Comparison of ENCODE assay signal across 9 cellular contexts in the genomic region with DNA sequence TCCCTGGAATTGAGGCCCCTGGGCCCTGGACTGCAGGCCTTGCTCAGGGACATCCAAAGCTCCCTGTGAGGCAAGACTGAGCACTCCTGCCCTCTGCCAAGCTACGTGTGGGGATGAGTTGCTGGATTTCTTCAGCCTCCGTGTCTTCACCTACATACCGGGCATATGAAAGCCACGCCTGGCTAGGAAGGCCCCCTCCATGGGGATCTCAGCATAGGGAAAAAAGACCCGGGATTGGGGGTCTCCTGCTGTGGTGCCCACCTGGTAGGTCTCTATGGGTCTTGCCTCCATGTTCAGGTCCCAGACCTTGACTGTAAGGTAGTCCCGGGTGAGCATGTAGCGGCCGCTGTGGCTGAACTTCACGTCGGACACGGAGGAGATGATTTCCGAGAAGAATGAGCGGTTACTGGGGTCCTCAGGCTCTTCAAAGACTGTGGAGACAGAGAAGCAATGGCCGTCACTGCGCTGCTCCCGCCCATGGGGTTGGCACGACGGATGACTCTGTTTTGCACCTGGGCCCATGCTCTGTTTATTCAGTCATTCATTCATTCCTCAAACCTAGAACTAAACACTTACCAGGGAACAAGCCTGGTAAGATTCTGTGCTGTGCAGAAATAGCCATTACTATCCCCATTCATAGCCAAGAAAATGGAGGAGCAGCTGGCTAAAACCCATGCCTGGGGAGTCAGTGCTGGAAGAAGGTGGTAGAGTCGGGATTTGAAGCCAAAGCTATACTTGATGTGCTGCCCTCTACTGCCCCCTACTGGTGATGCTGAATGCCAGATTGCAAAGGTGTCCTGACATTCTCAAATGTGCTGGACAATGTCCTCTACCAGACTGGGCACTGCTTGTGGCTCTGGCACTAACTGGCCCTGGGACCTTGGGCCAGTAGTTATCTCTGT.
A peak's percentile ranks its signal among the peaks of the same experiment; 100 is the strongest.
DNase-seq lines count a peak whose midpoint lies in the region; ATAC-seq and TF ChIP-seq lines count a peak whose summit lies in the region.
"Had no signal": no experiment of that assay in that cellular context is flagged by ENCODE, and none has a peak within 500 bp of the region (broad histone marks: within the 10 kb centered on the region; RNA-seq: fewer than 3 reads in every experiment).

No MANE protein-coding gene starts in this region.

- intact Hi-C loops in left ventricle myocardium inferior (cut with micrococcal nuclease) = no loop called here

- H3K4me3 ChIP-seq in BE2C (ENCODE audit: low read depth, low read length) (no peak overlapping the region), GM06990 (replicated peaks; ENCODE audit: low read depth, low read length) (no peak overlapping the region), left ventricle myocardium inferior (no peak overlapping the region), suprapubic skin (no peak overlapping the region)
- H3K4me3 ChIP-seq: ascending aorta had no signal

- H3K36me3 ChIP-seq in BE2C (no peaks in the 10 kb centered on the region), GM06990 (ENCODE audit: control insufficient read depth, insufficient read depth, low read length) (no peaks in the 10 kb centered on the region), left ventricle myocardium inferior (no peaks in the 10 kb centered on the region), suprapubic skin (peaks cover 5% of the 10 kb centered on the region)
- H3K36me3 ChIP-seq: ascending aorta had no signal

- H3K27ac ChIP-seq in RWPE1 (no peak overlapping the region), left ventricle myocardium inferior (replicated peaks) (no peak overlapping the region), suprapubic skin (no peak overlapping the region)
- H3K27ac ChIP-seq: ascending aorta had no signal

- H3K9me3 ChIP-seq in BE2C (no peaks in the 10 kb centered on the region), left ventricle myocardium inferior (replicated peaks) (peaks cover 10% of the 10 kb centered on the region), suprapubic skin (no peaks in the 10 kb centered on the region)
- H3K9me3 ChIP-seq: ascending aorta had no signal

- no peaks in the 10 kb centered on the region for H3K4me1 ChIP-seq in BE2C
- H3K4me1 ChIP-seq in left ventricle myocardium inferior = no peaks in the 10 kb centered on the region
- H3K4me1 ChIP-seq in suprapubic skin = no peaks in the 10 kb centered on the region
- H3K4me1 ChIP-seq: ascending aorta had no signal

- TF ChIP-seq CTCF in BE2C (IDR thresholded peaks at IDR 0.05; ENCODE audit: low read depth, low read length) = peak; percentile 83
- peak; percentile 75 for TF ChIP-seq CTCF in GM06990 (IDR thresholded peaks at IDR 0.05; ENCODE audit: insufficient read depth, low read length, poor library complexity, severe bottlenecking)
- TF ChIP-seq CTCF in RWPE1 (conservative IDR thresholded peaks at IDR 0.05; ENCODE audit: low read depth) = peak; percentile 33
- TF ChIP-seq CTCF in left ventricle myocardium inferior (IDR thresholded peaks at IDR 0.05; ENCODE audit: borderline replicate concordance) = peak; percentile 34
- peak in 1 of 2 donors; percentile 21 for TF ChIP-seq CTCF in suprapubic skin (IDR thresholded peaks at IDR 0.05)

- H3K27me3 ChIP-seq in BE2C (no peaks in the 10 kb centered on the region), GM06990 (replicated peaks; ENCODE audit: control insufficient read depth, insufficient read depth, low read length) (peaks cover under 1% of the 10 kb centered on the region; the same call in 1 of the 2 replicates), left ventricle myocardium inferior (ENCODE audit: low read depth) (peaks cover 65% of the 10 kb centered on the region), suprapubic skin (peaks cover 38% of the 10 kb centered on the region)
- H3K27me3 ChIP-seq: ascending aorta had no signal

- TF ChIP-seq EP300 in suprapubic skin (IDR thresholded peaks at IDR 0.05) = no peak

- TF ChIP-seq POLR2A in suprapubic skin (IDR thresholded peaks at IDR 0.05) = no peak

- CTCF ChIA-PET in RWPE1 (lab: Yijun Ruan, JAX) = interaction anchor here (0.6 kb wide), 1 partner anchor 213 kb away, joined by 4 read pairs; no protein-coding TSS in a partner anchor

- WGBS in suprapubic skin = 93% methylated on average over 16 of the region's 19 CpGs

- POLR2A ChIA-PET in RWPE1 (lab: Yijun Ruan, JAX; ENCODE audit: low non-redundant PET) = no interaction called here

- no peak for ATAC-seq in GM19463 (IDR thresholded peaks at IDR 0.05; ENCODE audit: unreplicated experiment)

- DNase-seq in BE2C = peak; percentile 45
- DNase-seq in GM06990 (ENCODE audit: extremely low read depth, insufficient read length) = no peak
- no peak for DNase-seq in RWPE1 (ENCODE audit: low spot score)
- DNase-seq in left ventricle myocardium inferior = no peak
- DNase-seq in NCI-H1417 treated with DMSO at 0.1 percent for 48 hours (lab: John Stamatoyannopoulos, UW) = no peak
- no peak for DNase-seq in NCI-H1105 (lab: John Stamatoyannopoulos, UW)
- no peak for DNase-seq in suprapubic skin (ENCODE audit: low spot score in 2 of 2)
